20 cellular contexts compared by ENCODE assay signal in genomic region chr22:40407831-40408717, GRCh38. TPM values are rescaled to one million over a fixed set of nuclear protein-coding genes. Genes with fewer than 3 reads are reported as not detected.
DNase-seq lines count a peak whose midpoint lies in the region; ATAC-seq, FAIRE-seq and TF ChIP-seq lines count a peak whose summit lies in the region.
"Had no signal": no experiment of that assay in that cellular context is flagged by ENCODE, and none has a peak within 500 bp of the region (broad histone marks: within the 10 kb centered on the region; RNA-seq: fewer than 3 reads in every experiment).

No MANE protein-coding gene starts in this region.

- TF ChIP-seq POLR2A in H54 (IDR thresholded peaks at IDR 0.05; ENCODE audit: low read depth, low read length): no peak

- H3K4me3 ChIP-seq in RWPE2 (ENCODE audit: severe bottlenecking) (no peak overlapping the region), upper lobe of right lung (no peak overlapping the region)
- H3K4me3 ChIP-seq: psoas muscle, thyroid gland had no signal

- H3K9me3 Mint-ChIP-seq in stimulated activated naive CD8-positive, alpha-beta T cell treated with anti-CD3 and anti-CD28 coated beads, Interleukin-15, amount 100 ng/mL, for 72 hours: no peaks in the 10 kb centered on the region
- H3K9me3 Mint-ChIP-seq: T-cell had no signal

- ATAC-seq in stimulated activated naive CD8-positive, alpha-beta T cell treated with anti-CD3 and anti-CD28 coated beads, Interleukin-15, amount 100 ng/mL, for 72 hours: peak; percentile 6
- ATAC-seq in stimulated activated naive CD8-positive, alpha-beta T cell treated with anti-CD3 and anti-CD28 coated beads, Interleukin-15, Interleukin-2, amounts not matched to agents 100 U/mL and 50 U/mL, for 24 hours: no peak
- ATAC-seq in RWPE2 (ENCODE audit: low read depth): peak; percentile 22; the same call in 2 of the 3 replicates
- ATAC-seq in foreskin keratinocyte: peak; percentile 14
- ATAC-seq in upper lobe of right lung: no peak
- no peak for ATAC-seq in HG03045 (IDR thresholded peaks at IDR 0.05; ENCODE audit: unreplicated experiment)
- ATAC-seq: activated CD4-positive, alpha-beta T cell treated with anti-CD3 and anti-CD28 coated beads for 36 hours; psoas muscle; stimulated activated memory B cell treated with anti-CD40 and anti-IgM and Interleukin-4, amounts not matched to agents 10 μg/mL and 1 μg/mL and 100 μg/mL, for 72 hours had no signal

- H3K27ac ChIP-seq in RWPE2 (ENCODE audit: poor library complexity, severe bottlenecking): no peak overlapping the region
- H3K27ac ChIP-seq in foreskin keratinocyte: no peak overlapping the region
- H3K27ac ChIP-seq in upper lobe of right lung: no peak overlapping the region
- H3K27ac ChIP-seq: psoas muscle, thyroid gland had no signal

- H3K27me3 Mint-ChIP-seq in stimulated activated naive CD8-positive, alpha-beta T cell treated with anti-CD3 and anti-CD28 coated beads, Interleukin-15, amount 100 ng/mL, for 72 hours: no peaks in the 10 kb centered on the region
- H3K27me3 Mint-ChIP-seq: activated CD4-positive, alpha-beta T cell treated with anti-CD3 and anti-CD28 coated beads for 36 hours; stimulated activated memory B cell treated with anti-CD40 and anti-IgM and Interleukin-4, amounts not matched to agents 10 μg/mL and 1 μg/mL and 100 μg/mL, for 72 hours; T-cell had no signal

- peaks cover 55% of the 10 kb centered on the region for H3K36me3 ChIP-seq in RWPE2 (ENCODE audit: low read depth)
- peaks cover 86% of the 10 kb centered on the region for H3K36me3 ChIP-seq in upper lobe of right lung

- H3K27me3 ChIP-seq in RWPE2 (ENCODE audit: insufficient read depth, poor library complexity, severe bottlenecking) (no peaks in the 10 kb centered on the region), foreskin keratinocyte (no peaks in the 10 kb centered on the region), upper lobe of right lung (no peaks in the 10 kb centered on the region)
- H3K27me3 ChIP-seq: thyroid gland had no signal

- DNase-seq in stimulated activated naive CD8-positive, alpha-beta T cell treated with anti-CD3 and anti-CD28 coated beads, Interleukin-15, amount 100 ng/mL, for 72 hours: no peak
- no peak for DNase-seq in stimulated activated naive CD8-positive, alpha-beta T cell treated with anti-CD3 and anti-CD28 coated beads, Interleukin-15, Interleukin-2, amounts not matched to agents 100 U/mL and 50 U/mL, for 24 hours
- DNase-seq in RWPE2 (ENCODE audit: low spot score) (peak; percentile 51), foreskin keratinocyte (peak; percentile 18 to 41), upper lobe of right lung (peak; percentile 58), NCI-H1417 (lab: John Stamatoyannopoulos, UW) (no peak), H54 (ENCODE audit: insufficient read length, low spot score) (no peak)
- DNase-seq: activated CD4-positive, alpha-beta T cell treated with anti-CD3 and anti-CD28 coated beads for 36 hours; dermis blood vessel endothelial cell; midbrain; NCI-H1105; NCI-H2107; NCI-H446 treated with DMSO at 0.1 percent for 48 hours; psoas muscle; stimulated activated CD4-positive, alpha-beta T cell treated with anti-CD3 and anti-CD28 coated beads, Interleukin-1b, Interleukin-23, amount 100 ng/mL, for 48 hours; T-cell; thyroid gland had no signal

- TF ChIP-seq CTCF in RWPE2 (IDR thresholded peaks at IDR 0.05; ENCODE audit: poor library complexity, severe bottlenecking) (no peak), foreskin keratinocyte (conservative IDR thresholded peaks at IDR 0.05) (no peak), upper lobe of right lung (IDR thresholded peaks at IDR 0.05) (no peak)

- no peak overlapping the region for H3K4me3 Mint-ChIP-seq in stimulated activated naive CD8-positive, alpha-beta T cell treated with anti-CD3 and anti-CD28 coated beads, Interleukin-15, amount 100 ng/mL, for 72 hours
- H3K4me3 Mint-ChIP-seq: activated CD4-positive, alpha-beta T cell treated with anti-CD3 and anti-CD28 coated beads for 36 hours; stimulated activated memory B cell treated with anti-CD40 and anti-IgM and Interleukin-4, amounts not matched to agents 10 μg/mL and 1 μg/mL and 100 μg/mL, for 72 hours; T-cell had no signal

- peak overlapping the region in 1 of 2 donors; percentile 89 for H3K27ac Mint-ChIP-seq in stimulated activated naive CD8-positive, alpha-beta T cell treated with anti-CD3 and anti-CD28 coated beads, Interleukin-15, amount 100 ng/mL, for 72 hours
- H3K27ac Mint-ChIP-seq: stimulated activated memory B cell treated with anti-CD40 and anti-IgM and Interleukin-4, amounts not matched to agents 10 μg/mL and 1 μg/mL and 100 μg/mL, for 72 hours had no signal

- no peaks in the 10 kb centered on the region for H3K9me3 ChIP-seq in RWPE2 (ENCODE audit: severe bottlenecking)
- no peaks in the 10 kb centered on the region for H3K9me3 ChIP-seq in upper lobe of right lung
- H3K9me3 ChIP-seq: psoas muscle, thyroid gland had no signal

- FAIRE-seq in H54 (lab: Jason Lieb, UNC): no peak
- FAIRE-seq: endothelial cell of umbilical vein had no signal

- intact Hi-C loops in upper lobe of right lung (cut with DNase I): no loop called here

- H3K4me1 Mint-ChIP-seq in stimulated activated naive CD8-positive, alpha-beta T cell treated with anti-CD3 and anti-CD28 coated beads, Interleukin-15, amount 100 ng/mL, for 72 hours: peaks cover 16% of the 10 kb centered on the region

- H3K4me1 ChIP-seq in RWPE2 (ENCODE audit: insufficient read depth, poor library complexity, severe bottlenecking): no peaks in the 10 kb centered on the region
- H3K4me1 ChIP-seq in foreskin keratinocyte: peaks cover 11% of the 10 kb centered on the region
- no peaks in the 10 kb centered on the region for H3K4me1 ChIP-seq in upper lobe of right lung
- H3K4me1 ChIP-seq: psoas muscle, thyroid gland had no signal

RNA-seq across cellular contexts. Expression of gene SGSM3, which starts 37.7 kb away (rescaled TPM):
- total RNA-seq in foreskin keratinocyte: 59.4 and 64.1 TPM in 2 replicates
- polyA plus RNA-seq in foreskin keratinocyte: 58.2 and 69.8 TPM in 2 replicates
- total RNA-seq in upper lobe of right lung: 77.6 TPM

Comparison
In these comparisons a context has a peak if more than half of its experiments do, and no peak if none do; other contexts are left out.
1. ATAC-seq: peak in stimulated activated naive CD8-positive, alpha-beta T cell treated with anti-CD3 and anti-CD28 coated beads, Interleukin-15, amount 100 ng/mL, for 72 hours (single experiment), RWPE2 (single experiment) and foreskin keratinocyte (single experiment); none in stimulated activated naive CD8-positive, alpha-beta T cell treated with anti-CD3 and anti-CD28 coated beads, Interleukin-15, Interleukin-2, amounts not matched to agents 100 U/mL and 50 U/mL, for 24 hours (single experiment), upper lobe of right lung (single experiment) and HG03045 (single experiment).
2. DNase-seq: peak in RWPE2 (single experiment), foreskin keratinocyte (2 of 2) and upper lobe of right lung (single experiment); none in stimulated activated naive CD8-positive, alpha-beta T cell treated with anti-CD3 and anti-CD28 coated beads, Interleukin-15, amount 100 ng/mL, for 72 hours (0 of 2), stimulated activated naive CD8-positive, alpha-beta T cell treated with anti-CD3 and anti-CD28 coated beads, Interleukin-15, Interleukin-2, amounts not matched to agents 100 U/mL and 50 U/mL, for 24 hours (single experiment), NCI-H1417 (0 of 3) and H54 (single experiment).